Comparison of ENCODE assay signal across 8 cellular contexts in the genomic region with DNA sequence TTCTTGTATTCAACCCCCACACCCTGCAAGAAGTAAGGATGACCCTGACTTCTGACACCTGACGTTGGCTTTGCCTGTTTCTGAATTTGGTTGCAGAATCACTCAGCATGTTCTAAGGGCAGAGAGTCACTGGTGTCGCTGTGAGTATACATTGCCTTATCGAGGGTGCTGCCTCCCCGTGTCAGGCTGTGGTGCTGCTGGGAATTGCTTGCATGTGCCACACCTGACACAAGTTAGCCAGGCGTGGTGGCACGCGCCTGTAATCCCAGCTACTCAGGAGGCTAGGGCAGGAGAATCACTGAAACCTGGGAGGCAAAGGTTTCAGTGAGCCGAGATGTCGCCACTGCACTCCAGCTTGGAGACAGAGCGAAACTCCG.
DNase-seq lines count a peak whose midpoint lies in the region; ATAC-seq and TF ChIP-seq lines count a peak whose summit lies in the region.

No MANE protein-coding gene starts in this region.

- no peak overlapping the region for H3K4me3 ChIP-seq in AG04449 (ENCODE audit: low read depth, low read length)

- POLR2A ChIA-PET in AG04449 (lab: Yijun Ruan, JAX) = no interaction called here

- CTCF ChIA-PET in AG04449 (lab: Yijun Ruan, JAX) = no interaction called here

- ATAC-seq in HG03521 (IDR thresholded peaks at IDR 0.05; ENCODE audit: unreplicated experiment) = no peak
- ATAC-seq in GM21737 (IDR thresholded peaks at IDR 0.05; ENCODE audit: unreplicated experiment) = no peak

- DNase-seq in AG04449 (ENCODE audit: low read depth, low spot score) = no peak
- DNase-seq in GM20000 (ENCODE audit: low spot score) = peak; percentile 70
- peak; percentile 6 for DNase-seq in NCI-H748 treated with DMSO at 0.1 percent for 48 hours (lab: John Stamatoyannopoulos, UW)
- DNase-seq in activated T-cell treated with anti-CD3 and anti-CD28 coated beads, Interleukin-2, amount 50 U/mL, for 1 hour = peak; percentile 55
- peak; percentile 53 for DNase-seq in iPS-NIHi7 (ENCODE audit: extremely low spot score)
- DNase-seq in stimulated activated CD8-positive, alpha-beta memory T cell treated with anti-CD3 and anti-CD28 coated beads, Interleukin-15, amount 100 ng/mL, for 48 hours (ENCODE audit: low read depth in 2 of 2) = peak; percentile 34 to 58

- TF ChIP-seq CTCF in AG04449 (IDR thresholded peaks at IDR 0.05; ENCODE audit: insufficient read depth, low read length, missing control alignments) (peak; percentile 27), GM20000 (IDR thresholded peaks at IDR 0.05; ENCODE audit: extremely low read depth, missing control alignments) (peak; percentile 23)
